Comparison of ENCODE assay signal across 8 cellular contexts in genomic region chr5:151202381-151203139, GRCh38. TPM values are rescaled to one million over a fixed set of nuclear protein-coding genes. Genes with fewer than 3 reads are reported as not detected.
DNase-seq lines count a peak whose midpoint lies in the region; ATAC-seq lines count a peak whose summit lies in the region.

No MANE protein-coding gene starts in this region.

- peak overlapping the region; percentile 38 for H3K4me3 Mint-ChIP-seq in activated T-cell treated with anti-CD3 and anti-CD28 coated beads, Interleukin-2, amount 50 U/mL, for 24 hours
- H3K4me3 Mint-ChIP-seq in activated CD4-positive, alpha-beta T cell treated with anti-CD3 and anti-CD28 coated beads, Interleukin-2, amount 10 ng/mL, durations not matched to agents 7 days and 5 days = no peak overlapping the region
- H3K4me3 Mint-ChIP-seq in stimulated activated naive CD8-positive, alpha-beta T cell treated with anti-CD3 and anti-CD28 coated beads, Interleukin-15, Interleukin-2, amounts not matched to agents 100 ng/mL and 50 ng/mL, for 24 hours = peak overlapping the region; percentile 67

- no peaks in the 10 kb centered on the region for H3K9me3 Mint-ChIP-seq in activated T-cell treated with anti-CD3 and anti-CD28 coated beads, Interleukin-2, amount 50 U/mL, for 24 hours
- no peaks in the 10 kb centered on the region for H3K9me3 Mint-ChIP-seq in activated CD4-positive, alpha-beta T cell treated with anti-CD3 and anti-CD28 coated beads, Interleukin-2, amount 10 ng/mL, durations not matched to agents 7 days and 5 days
- no peaks in the 10 kb centered on the region for H3K9me3 Mint-ChIP-seq in stimulated activated naive CD8-positive, alpha-beta T cell treated with anti-CD3 and anti-CD28 coated beads, Interleukin-15, Interleukin-2, amounts not matched to agents 100 ng/mL and 50 ng/mL, for 24 hours

- peaks cover 46% of the 10 kb centered on the region for H3K4me1 Mint-ChIP-seq in activated T-cell treated with anti-CD3 and anti-CD28 coated beads, Interleukin-2, amount 50 U/mL, for 24 hours (ENCODE audit: low read depth)
- H3K4me1 Mint-ChIP-seq in activated CD4-positive, alpha-beta T cell treated with anti-CD3 and anti-CD28 coated beads, Interleukin-2, amount 10 ng/mL, durations not matched to agents 7 days and 5 days = peaks cover 27% of the 10 kb centered on the region
- H3K4me1 Mint-ChIP-seq in stimulated activated naive CD8-positive, alpha-beta T cell treated with anti-CD3 and anti-CD28 coated beads, Interleukin-15, Interleukin-2, amounts not matched to agents 100 ng/mL and 50 ng/mL, for 24 hours (ENCODE audit: low read depth) = peaks cover 63% of the 10 kb centered on the region

- peaks cover 45% of the 10 kb centered on the region for H3K36me3 Mint-ChIP-seq in activated T-cell treated with anti-CD3 and anti-CD28 coated beads, Interleukin-2, amount 50 U/mL, for 24 hours (ENCODE audit: low read depth)
- H3K36me3 Mint-ChIP-seq in activated CD4-positive, alpha-beta T cell treated with anti-CD3 and anti-CD28 coated beads, Interleukin-2, amount 10 ng/mL, durations not matched to agents 7 days and 5 days (ENCODE audit: low read depth) = peaks cover 59% of the 10 kb centered on the region
- H3K36me3 Mint-ChIP-seq in stimulated activated naive CD8-positive, alpha-beta T cell treated with anti-CD3 and anti-CD28 coated beads, Interleukin-15, Interleukin-2, amounts not matched to agents 100 ng/mL and 50 ng/mL, for 24 hours (ENCODE audit: low read depth) = peaks cover 39% of the 10 kb centered on the region

- peak; percentile 41 for DNase-seq in activated T-cell treated with anti-CD3 and anti-CD28 coated beads, Interleukin-2, amount 50 U/mL, for 24 hours
- no peak for DNase-seq in activated T-cell treated with anti-CD3 and anti-CD28 coated beads, Interleukin-2, amount 50 U/mL, for 1 hour
- no peak for DNase-seq in activated CD4-positive, alpha-beta T cell treated with anti-CD3 and anti-CD28 coated beads, Interleukin-2, amount 10 ng/mL, durations not matched to agents 7 days and 5 days
- DNase-seq in fibroblast of peridontal ligament (ENCODE audit: extremely low read depth) = peak; percentile 43
- DNase-seq in NCI-H82 (lab: John Stamatoyannopoulos, UW) = no peak
- no peak for DNase-seq in effector CD8-positive, alpha-beta T cell (lab: John Stamatoyannopoulos, UW)

- POLR2A ChIA-PET in activated CD4-positive, alpha-beta T cell treated with anti-CD3 and anti-CD28 coated beads, Interleukin-2, amount 10 ng/mL, durations not matched to agents 7 days and 5 days (lab: Charles Lee) = interaction anchor here (0.6 to 1.6 kb wide), 2 partner anchors 9 to 22 kb away, joined by 3 to 7 read pairs; partner anchors contain the start of gene CCDC69

- peak overlapping the region; percentile 89 for H3K27ac Mint-ChIP-seq in activated T-cell treated with anti-CD3 and anti-CD28 coated beads, Interleukin-2, amount 50 U/mL, for 24 hours
- peak overlapping the region; percentile 68 for H3K27ac Mint-ChIP-seq in activated CD4-positive, alpha-beta T cell treated with anti-CD3 and anti-CD28 coated beads, Interleukin-2, amount 10 ng/mL, durations not matched to agents 7 days and 5 days
- peak overlapping the region; percentile 91 for H3K27ac Mint-ChIP-seq in stimulated activated naive CD8-positive, alpha-beta T cell treated with anti-CD3 and anti-CD28 coated beads, Interleukin-15, Interleukin-2, amounts not matched to agents 100 ng/mL and 50 ng/mL, for 24 hours

- CTCF ChIA-PET in activated CD4-positive, alpha-beta T cell treated with anti-CD3 and anti-CD28 coated beads, Interleukin-2, amount 10 ng/mL, durations not matched to agents 7 days and 5 days (lab: Charles Lee) = interaction anchor here (0.5 to 3.7 kb wide), 10 partner anchors 9 to 119 kb away, joined by 3 to 11 read pairs (median 3); no protein-coding TSS in a partner anchor

- no peak for ATAC-seq in HG03520 (IDR thresholded peaks at IDR 0.05; ENCODE audit: unreplicated experiment)

- no peaks in the 10 kb centered on the region for H3K27me3 Mint-ChIP-seq in activated T-cell treated with anti-CD3 and anti-CD28 coated beads, Interleukin-2, amount 50 U/mL, for 24 hours
- no peaks in the 10 kb centered on the region for H3K27me3 Mint-ChIP-seq in activated CD4-positive, alpha-beta T cell treated with anti-CD3 and anti-CD28 coated beads, Interleukin-2, amount 10 ng/mL, durations not matched to agents 7 days and 5 days
- H3K27me3 Mint-ChIP-seq in stimulated activated naive CD8-positive, alpha-beta T cell treated with anti-CD3 and anti-CD28 coated beads, Interleukin-15, Interleukin-2, amounts not matched to agents 100 ng/mL and 50 ng/mL, for 24 hours = no peaks in the 10 kb centered on the region

RNA-seq across cellular contexts. Expression of gene CCDC69, which starts 21.3 kb away (rescaled TPM):
- total RNA-seq in activated CD4-positive, alpha-beta T cell treated with anti-CD3 and anti-CD28 coated beads, Interleukin-2, amount 10 ng/mL, durations not matched to agents 7 days and 5 days = 10 to 100 TPM; 79.4 to 84.1 TPM

RNA-seq across cellular contexts. Expression of gene ANXA6, which starts 45.0 kb away (rescaled TPM):
- 100 to 1,000 TPM; 494 to 508 TPM for total RNA-seq in activated CD4-positive, alpha-beta T cell treated with anti-CD3 and anti-CD28 coated beads, Interleukin-2, amount 10 ng/mL, durations not matched to agents 7 days and 5 days

RNA-seq across cellular contexts. Expression of gene GM2A, which starts 50.4 kb away (rescaled TPM):
- 10 to 100 TPM; 15.9 to 19.5 TPM for total RNA-seq in activated CD4-positive, alpha-beta T cell treated with anti-CD3 and anti-CD28 coated beads, Interleukin-2, amount 10 ng/mL, durations not matched to agents 7 days and 5 days

Comparison
In these comparisons a context has a peak if more than half of its experiments do, and no peak if none do; other contexts are left out.
1. DNase-seq: peak in activated T-cell treated with anti-CD3 and anti-CD28 coated beads, Interleukin-2, amount 50 U/mL, for 24 hours (single experiment) and fibroblast of peridontal ligament (single experiment); none in activated T-cell treated with anti-CD3 and anti-CD28 coated beads, Interleukin-2, amount 50 U/mL, for 1 hour (single experiment), activated CD4-positive, alpha-beta T cell treated with anti-CD3 and anti-CD28 coated beads, Interleukin-2, amount 10 ng/mL, durations not matched to agents 7 days and 5 days (single experiment), NCI-H82 (single experiment) and effector CD8-positive, alpha-beta T cell (single experiment).
2. Peak in every context shown above with its lines, with median percentiles within 50 percentile points of each other: H3K27ac Mint-ChIP-seq.